ENCODE assay signal across 24 cellular contexts in the genomic region with DNA sequence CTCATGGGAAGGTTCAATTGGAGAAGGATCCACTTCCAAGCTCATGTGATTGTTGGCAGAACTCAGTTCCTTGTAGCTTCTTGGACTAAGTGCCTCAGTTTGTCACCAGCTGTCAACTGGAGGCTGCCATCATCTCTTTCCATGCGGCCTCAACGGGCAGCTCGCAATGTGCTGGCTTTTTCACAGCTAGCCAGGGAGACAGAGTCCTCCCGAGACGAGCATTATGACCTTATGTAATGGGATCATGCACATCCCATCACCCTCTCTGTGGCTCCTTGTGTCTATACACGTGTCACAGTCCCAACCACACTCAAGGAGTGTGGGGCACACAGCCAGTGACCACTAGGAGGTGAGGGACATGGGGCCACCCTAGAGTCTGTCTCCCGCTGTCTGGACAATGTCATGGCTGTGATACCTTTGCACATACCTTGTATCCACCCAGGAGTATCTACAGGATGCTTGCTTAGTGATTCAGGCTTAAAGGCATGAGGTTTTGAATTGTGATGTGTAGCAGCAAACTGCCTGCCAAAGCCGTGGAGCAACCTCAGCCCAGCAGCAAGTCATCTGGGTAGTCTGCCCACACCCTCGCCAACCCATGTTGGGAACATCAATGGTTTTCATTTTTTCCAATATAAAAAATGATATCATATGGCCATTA. TPM values are rescaled to one million over a fixed set of nuclear protein-coding genes. Genes with fewer than 3 reads are reported as not detected.
DNase-seq lines count a peak whose midpoint lies in the region; ATAC-seq lines count a peak whose summit lies in the region.
"Had no signal": no experiment of that assay in that cellular context is flagged by ENCODE, and none has a peak within 500 bp of the region (broad histone marks: within the 10 kb centered on the region; RNA-seq: fewer than 3 reads in every experiment).

No MANE protein-coding gene starts in this region.

- H3K27ac Mint-ChIP-seq in activated T-cell treated with anti-CD3 and anti-CD28 coated beads, Interleukin-2, amount 50 U/mL, for 24 hours = no peak overlapping the region
- H3K27ac Mint-ChIP-seq in activated T-cell treated with anti-CD3 and anti-CD28 coated beads, Interleukin-2, amount 50 U/mL, for 72 hours = no peak overlapping the region
- no peak overlapping the region for H3K27ac Mint-ChIP-seq in activated T-helper 17 cell treated with anti-CD3 and anti-CD28 coated beads, Interleukin-2, amount 50 U/mL, for 72 hours
- H3K27ac Mint-ChIP-seq: activated naive CD8-positive, alpha-beta T cell; T-helper 1 cell treated with Interleukin-12 subunit alpha and Interleukin-12 subunit beta and Interleukin-4 antibody, amounts not matched to agents 30 μg/mL and 1 μg/mL, for 36 hours had no signal

- no peaks in the 10 kb centered on the region for H3K4me1 Mint-ChIP-seq in activated T-cell treated with anti-CD3 and anti-CD28 coated beads, Interleukin-2, amount 50 U/mL, for 24 hours (ENCODE audit: low read depth)
- H3K4me1 Mint-ChIP-seq in activated T-cell treated with anti-CD3 and anti-CD28 coated beads, Interleukin-2, amount 50 U/mL, for 72 hours (ENCODE audit: low read depth) = no peaks in the 10 kb centered on the region
- no peaks in the 10 kb centered on the region for H3K4me1 Mint-ChIP-seq in activated T-helper 17 cell treated with anti-CD3 and anti-CD28 coated beads, Interleukin-2, amount 50 U/mL, for 72 hours
- H3K4me1 Mint-ChIP-seq: IgD-negative memory B cell had no signal

- no peaks in the 10 kb centered on the region for H3K9me3 Mint-ChIP-seq in activated T-cell treated with anti-CD3 and anti-CD28 coated beads, Interleukin-2, amount 50 U/mL, for 24 hours
- peaks cover 1 to 3% of the 10 kb centered on the region in 2 donors for H3K9me3 Mint-ChIP-seq in activated T-cell treated with anti-CD3 and anti-CD28 coated beads, Interleukin-2, amount 50 U/mL, for 72 hours
- H3K9me3 Mint-ChIP-seq in activated T-helper 17 cell treated with anti-CD3 and anti-CD28 coated beads, Interleukin-2, amount 50 U/mL, for 72 hours = peaks cover 5% of the 10 kb centered on the region

- H3K36me3 Mint-ChIP-seq in activated T-cell treated with anti-CD3 and anti-CD28 coated beads, Interleukin-2, amount 50 U/mL, for 24 hours (ENCODE audit: low read depth) = no peaks in the 10 kb centered on the region
- H3K36me3 Mint-ChIP-seq in activated T-cell treated with anti-CD3 and anti-CD28 coated beads, Interleukin-2, amount 50 U/mL, for 72 hours (ENCODE audit: insufficient read depth in 2 of 2) = peaks cover 0 to 2% of the 10 kb centered on the region in 2 donors
- H3K36me3 Mint-ChIP-seq in activated T-helper 17 cell treated with anti-CD3 and anti-CD28 coated beads, Interleukin-2, amount 50 U/mL, for 72 hours (ENCODE audit: low read depth) = no peaks in the 10 kb centered on the region

- peak; percentile 21 for DNase-seq in activated T-cell treated with anti-CD3 and anti-CD28 coated beads, Interleukin-2, amount 50 U/mL, for 24 hours
- no peak for DNase-seq in activated T-cell treated with anti-CD3 and anti-CD28 coated beads, Interleukin-2, amount 50 U/mL, for 72 hours
- DNase-seq in islet precursor cell (peak; percentile 61), NCI-H1417 treated with DMSO at 0.1 percent for 48 hours (lab: John Stamatoyannopoulos, UW) (no peak)
- DNase-seq in NK-92 treated with Interleukin-12 subunit alpha and Interleukin-12 subunit beta, amount 100 ng/mL, for 24 hours (lab: John Stamatoyannopoulos, UW) = no peak
- DNase-seq: activated CD4-positive, alpha-beta T cell treated with anti-CD3 and anti-CD28 coated beads, Interleukin-2, amount 50 U/mL, for 48 hours; activated T-cell treated with anti-CD3 and anti-CD28 coated beads, Interleukin-2, amount 50 U/mL, for 4 hours; effector memory CD8-positive, alpha-beta T cell; GDM1; mucosa of descending colon; NCI-H2227 treated with DMSO at 0.1 percent for 48 hours; NCI-H82; OCI-M1; upper lobe of left lung had no signal

- H3K27me3 Mint-ChIP-seq in activated T-cell treated with anti-CD3 and anti-CD28 coated beads, Interleukin-2, amount 50 U/mL, for 24 hours = no peaks in the 10 kb centered on the region
- H3K27me3 Mint-ChIP-seq in activated T-cell treated with anti-CD3 and anti-CD28 coated beads, Interleukin-2, amount 50 U/mL, for 72 hours (ENCODE audit: low read depth) = no peaks in the 10 kb centered on the region
- peaks cover 4% of the 10 kb centered on the region for H3K27me3 Mint-ChIP-seq in activated T-helper 17 cell treated with anti-CD3 and anti-CD28 coated beads, Interleukin-2, amount 50 U/mL, for 72 hours
- H3K27me3 Mint-ChIP-seq: activated naive CD8-positive, alpha-beta T cell had no signal

- no peak overlapping the region for H3K4me3 Mint-ChIP-seq in activated T-cell treated with anti-CD3 and anti-CD28 coated beads, Interleukin-2, amount 50 U/mL, for 24 hours
- no peak overlapping the region for H3K4me3 Mint-ChIP-seq in activated T-cell treated with anti-CD3 and anti-CD28 coated beads, Interleukin-2, amount 50 U/mL, for 72 hours
- no peak overlapping the region for H3K4me3 Mint-ChIP-seq in activated T-helper 17 cell treated with anti-CD3 and anti-CD28 coated beads, Interleukin-2, amount 50 U/mL, for 72 hours
- H3K4me3 Mint-ChIP-seq: activated naive CD8-positive, alpha-beta T cell; activated T-cell treated with anti-CD3 and anti-CD28 coated beads, Interleukin-2, amount 50 U/mL, for 4 hours; effector memory CD8-positive, alpha-beta T cell; IgD-negative memory B cell; T-helper 1 cell treated with Interleukin-12 subunit alpha and Interleukin-12 subunit beta and Interleukin-4 antibody, amounts not matched to agents 30 μg/mL and 1 μg/mL, for 36 hours had no signal

- no peak for ATAC-seq in activated T-cell treated with anti-CD3 and anti-CD28 coated beads, Interleukin-2, amount 50 U/mL, for 72 hours (replicated peaks in 1 of 2)
- ATAC-seq in activated T-helper 17 cell treated with anti-CD3 and anti-CD28 coated beads, Interleukin-2, amount 50 U/mL, for 72 hours (replicated peaks) = peak; percentile 28
- ATAC-seq in HG03135 (IDR thresholded peaks at IDR 0.05; ENCODE audit: unreplicated experiment) (no peak), HG03565 (IDR thresholded peaks at IDR 0.05; ENCODE audit: unreplicated experiment) (no peak)
- ATAC-seq: activated T-cell treated with anti-CD3 and anti-CD28 coated beads, Interleukin-2, amount 50 U/mL, for 4 hours; effector memory CD8-positive, alpha-beta T cell; mucosa of descending colon had no signal

RNA-seq across cellular contexts. Expression of gene KRTAP10-6, which starts 3.9 kb away (rescaled TPM):
- not detected for total RNA-seq in activated T-cell treated with anti-CD3 and anti-CD28 coated beads, Interleukin-2, amount 50 U/mL, for 72 hours
- not detected for total RNA-seq in activated T-helper 17 cell treated with anti-CD3 and anti-CD28 coated beads, Interleukin-2, amount 50 U/mL, for 72 hours
- total RNA-seq: activated T-cell treated with anti-CD3 and anti-CD28 coated beads, Interleukin-2, amount 50 U/mL, for 4 hours; fibroblast of lung; liver; mucosa of descending colon; pulmonary artery endothelial cell; smooth muscle cell; upper lobe of left lung had no signal

RNA-seq across cellular contexts. Expression of gene KRTAP10-7, which starts 4.2 kb away (rescaled TPM):
- total RNA-seq in activated T-cell treated with anti-CD3 and anti-CD28 coated beads, Interleukin-2, amount 50 U/mL, for 72 hours = not detected
- total RNA-seq in activated T-helper 17 cell treated with anti-CD3 and anti-CD28 coated beads, Interleukin-2, amount 50 U/mL, for 72 hours = not detected
- total RNA-seq: activated T-cell treated with anti-CD3 and anti-CD28 coated beads, Interleukin-2, amount 50 U/mL, for 4 hours; fibroblast of lung; liver; mucosa of descending colon; pulmonary artery endothelial cell; smooth muscle cell; upper lobe of left lung had no signal

RNA-seq across cellular contexts. Expression of gene KRTAP10-8, which starts 15.7 kb away (rescaled TPM):
- not detected for total RNA-seq in activated T-cell treated with anti-CD3 and anti-CD28 coated beads, Interleukin-2, amount 50 U/mL, for 72 hours
- not detected for total RNA-seq in activated T-helper 17 cell treated with anti-CD3 and anti-CD28 coated beads, Interleukin-2, amount 50 U/mL, for 72 hours
- total RNA-seq: activated T-cell treated with anti-CD3 and anti-CD28 coated beads, Interleukin-2, amount 50 U/mL, for 4 hours; fibroblast of lung; liver; mucosa of descending colon; pulmonary artery endothelial cell; smooth muscle cell; upper lobe of left lung had no signal

RNA-seq across cellular contexts. Expression of gene KRTAP10-5, which starts 15.8 kb away (rescaled TPM):
- not detected for total RNA-seq in activated T-cell treated with anti-CD3 and anti-CD28 coated beads, Interleukin-2, amount 50 U/mL, for 72 hours
- total RNA-seq in activated T-helper 17 cell treated with anti-CD3 and anti-CD28 coated beads, Interleukin-2, amount 50 U/mL, for 72 hours = not detected
- total RNA-seq: activated T-cell treated with anti-CD3 and anti-CD28 coated beads, Interleukin-2, amount 50 U/mL, for 4 hours; fibroblast of lung; liver; mucosa of descending colon; pulmonary artery endothelial cell; smooth muscle cell; upper lobe of left lung had no signal

RNA-seq across cellular contexts. Expression of gene KRTAP10-4, which starts 22.7 kb away (rescaled TPM):
- not detected for total RNA-seq in activated T-cell treated with anti-CD3 and anti-CD28 coated beads, Interleukin-2, amount 50 U/mL, for 72 hours
- total RNA-seq in activated T-helper 17 cell treated with anti-CD3 and anti-CD28 coated beads, Interleukin-2, amount 50 U/mL, for 72 hours = not detected
- total RNA-seq: activated T-cell treated with anti-CD3 and anti-CD28 coated beads, Interleukin-2, amount 50 U/mL, for 4 hours; fibroblast of lung; liver; mucosa of descending colon; pulmonary artery endothelial cell; smooth muscle cell; upper lobe of left lung had no signal

Comparison
In these comparisons a context has a peak if more than half of its experiments do, and no peak if none do; other contexts are left out.
1. DNase-seq: peak in activated T-cell treated with anti-CD3 and anti-CD28 coated beads, Interleukin-2, amount 50 U/mL, for 24 hours (single experiment) and islet precursor cell (single experiment); none in activated T-cell treated with anti-CD3 and anti-CD28 coated beads, Interleukin-2, amount 50 U/mL, for 72 hours (0 of 2), NCI-H1417 treated with DMSO at 0.1 percent for 48 hours (single experiment) and NK-92 treated with Interleukin-12 subunit alpha and Interleukin-12 subunit beta, amount 100 ng/mL, for 24 hours (single experiment).